In the genomic region with DNA sequence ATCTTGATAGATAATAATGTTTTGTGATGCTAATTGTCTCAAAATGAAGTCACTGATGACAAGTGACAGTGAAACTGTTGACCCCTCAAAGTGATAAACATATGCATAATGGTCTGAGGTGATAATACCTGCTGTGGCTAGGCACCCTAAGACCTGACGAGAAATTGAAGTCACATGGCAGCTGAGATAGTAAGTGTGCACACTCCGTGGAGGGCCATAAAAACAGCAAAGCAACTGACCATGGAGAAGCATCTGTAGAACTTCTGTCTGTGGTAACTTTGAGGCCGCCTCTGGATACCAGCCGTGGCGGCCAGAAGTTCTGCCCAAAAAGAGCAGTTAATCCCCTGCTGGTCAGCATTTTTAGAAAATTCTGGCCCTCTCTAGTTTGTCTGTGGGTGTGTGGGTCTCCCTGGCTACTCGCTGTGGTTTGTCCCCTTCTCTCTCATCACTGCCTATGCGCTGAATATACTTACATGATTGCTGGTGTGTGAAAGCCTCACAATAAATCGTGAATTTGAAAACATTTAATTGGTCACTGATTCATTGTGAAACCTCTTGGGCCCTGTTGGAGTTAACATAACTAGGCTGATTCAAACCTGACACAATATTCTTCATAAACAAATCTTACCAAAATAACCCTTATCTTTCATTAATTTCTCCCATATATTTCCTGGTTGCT, we compare ENCODE assay signal across 28 cellular contexts. TPM values are rescaled to one million over a fixed set of nuclear protein-coding genes. Genes with fewer than 3 reads are reported as not detected.
A peak's percentile ranks its signal among the peaks of the same experiment; 100 is the strongest.
DNase-seq lines count a peak whose midpoint lies in the region; ATAC-seq and TF ChIP-seq lines count a peak whose summit lies in the region.
"Had no signal": no experiment of that assay in that cellular context is flagged by ENCODE, and none has a peak within 500 bp of the region (broad histone marks: within the 10 kb centered on the region; RNA-seq: fewer than 3 reads in every experiment).

No MANE protein-coding gene starts in this region.

- DNase-seq in renal cortical epithelial cell (ENCODE audit: low read depth): peak; percentile 89
- no peak for DNase-seq in Peyer's patch
- DNase-seq in chondrocyte (ENCODE audit: low spot score): no peak
- no peak for DNase-seq in NCI-H82 treated with DMSO at 0.1 percent for 48 hours (lab: John Stamatoyannopoulos, UW; ENCODE audit: unreplicated experiment)
- DNase-seq: activated naive CD4-positive, alpha-beta T cell treated with anti-CD3 and anti-CD28 coated beads, Interleukin-2, amount 10 ng/mL, durations not matched to agents 7 days and 5 days; activated T-cell treated with anti-CD3 and anti-CD28 coated beads, Interleukin-2, amount 50 U/mL, for 4 hours; anterior cingulate cortex; CD4-positive, CD25-positive, alpha-beta regulatory T cell; DMS53; gastrocnemius medialis; GF-D8; kidney; NCI-H1436 treated with DMSO at 0.1 percent for 48 hours; NCI-H526 treated with DMSO at 0.1 percent for 48 hours; nucleus accumbens; spleen; stimulated activated CD4-positive, alpha-beta T cell treated with anti-CD3 and anti-CD28 coated beads, Interleukin-4, amount 100 ng/mL, for 4 hours; stomach; T1000; trophoblast cell had no signal

- peaks cover 21% of the 10 kb centered on the region for H3K36me3 Mint-ChIP-seq in chondrocyte (ENCODE audit: low read depth)
- H3K36me3 Mint-ChIP-seq: activated naive CD4-positive, alpha-beta T cell treated with anti-CD3 and anti-CD28 coated beads, Interleukin-2, amount 10 ng/mL, durations not matched to agents 7 days and 5 days; CD4-positive, CD25-positive, alpha-beta regulatory T cell had no signal

- H3K27ac Mint-ChIP-seq in chondrocyte (ENCODE audit: unreplicated experiment): no peak overlapping the region
- H3K27ac Mint-ChIP-seq: activated naive CD4-positive, alpha-beta T cell treated with anti-CD3 and anti-CD28 coated beads, Interleukin-2, amount 10 ng/mL, durations not matched to agents 7 days and 5 days; CD4-positive, CD25-positive, alpha-beta regulatory T cell had no signal

- H3K9me3 ChIP-seq in Peyer's patch: peaks cover 0 to 16% (median 0%) of the 10 kb centered on the region in 4 donors

- peaks cover 21% of the 10 kb centered on the region for H3K4me1 Mint-ChIP-seq in chondrocyte (ENCODE audit: low read depth)
- H3K4me1 Mint-ChIP-seq: activated naive CD4-positive, alpha-beta T cell treated with anti-CD3 and anti-CD28 coated beads, Interleukin-2, amount 10 ng/mL, durations not matched to agents 7 days and 5 days; CD4-positive, CD25-positive, alpha-beta regulatory T cell; central memory CD8-positive, alpha-beta T cell had no signal

- H3K4me1 ChIP-seq in Peyer's patch: peaks cover 0 to 10% (median 0%) of the 10 kb centered on the region in 4 donors

- H3K9me3 Mint-ChIP-seq in chondrocyte (ENCODE audit: low read depth): peaks cover 19% of the 10 kb centered on the region

- H3K27ac ChIP-seq in Peyer's patch: no peak overlapping the region
- H3K27ac ChIP-seq: gastrocnemius medialis, HL-60, spleen, stomach had no signal

- no peak overlapping the region for H3K4me3 Mint-ChIP-seq in chondrocyte (ENCODE audit: unreplicated experiment)
- H3K4me3 Mint-ChIP-seq: activated naive CD4-positive, alpha-beta T cell treated with anti-CD3 and anti-CD28 coated beads, Interleukin-2, amount 10 ng/mL, durations not matched to agents 7 days and 5 days; activated T-cell treated with anti-CD3 and anti-CD28 coated beads, Interleukin-2, amount 50 U/mL, for 4 hours; CD4-positive, CD25-positive, alpha-beta regulatory T cell; central memory CD8-positive, alpha-beta T cell had no signal

- H3K4me3 ChIP-seq in Peyer's patch: no peak overlapping the region
- H3K4me3 ChIP-seq: gastrocnemius medialis, spleen, stomach had no signal

- no peaks in the 10 kb centered on the region for H3K27me3 Mint-ChIP-seq in chondrocyte (ENCODE audit: low read depth)
- H3K27me3 Mint-ChIP-seq: activated naive CD4-positive, alpha-beta T cell treated with anti-CD3 and anti-CD28 coated beads, Interleukin-2, amount 10 ng/mL, durations not matched to agents 7 days and 5 days; CD4-positive, CD25-positive, alpha-beta regulatory T cell had no signal

- TF ChIP-seq POLR2A in Peyer's patch (IDR thresholded peaks at IDR 0.05): no peak

- H3K36me3 ChIP-seq in Peyer's patch: no peaks in the 10 kb centered on the region
- H3K36me3 ChIP-seq: gastrocnemius medialis, spleen had no signal

- H3K27me3 ChIP-seq in Peyer's patch: no peaks in the 10 kb centered on the region
- H3K27me3 ChIP-seq: gastrocnemius medialis, spleen, stomach had no signal

- ATAC-seq in GM18519 (IDR thresholded peaks at IDR 0.05; ENCODE audit: low FRiP score, unreplicated experiment) (peak; percentile 67), GM21786 (IDR thresholded peaks at IDR 0.05; ENCODE audit: unreplicated experiment) (peak; percentile 40), HG03439 (IDR thresholded peaks at IDR 0.05; ENCODE audit: unreplicated experiment) (peak; percentile 60), HG03025 (IDR thresholded peaks at IDR 0.05; ENCODE audit: low FRiP score, unreplicated experiment) (no peak)
- ATAC-seq: activated CD4-positive, CD25-positive, alpha-beta regulatory T cell treated with anti-CD3 and anti-CD28 coated beads, Interleukin-2, amount 50 U/mL, for 24 hours; activated T-cell treated with anti-CD3 and anti-CD28 coated beads, Interleukin-2, amount 50 U/mL, for 4 hours; gastrocnemius medialis; Right ventricle myocardium inferior had no signal

- TF ChIP-seq CTCF in Peyer's patch (IDR thresholded peaks at IDR 0.05): no peak
- no peak for TF ChIP-seq CTCF in chondrocyte (IDR thresholded peaks at IDR 0.05)

RNA-seq across cellular contexts. Expression of a gene that starts 50.6 kb away (rescaled TPM):
- total RNA-seq in renal cortical epithelial cell (4.7 and 12.5 TPM in 2 replicates), Peyer's patch (10 to 100 TPM in 1 of 4 donors, 1 to 10 TPM in 3; 4.2 to 32.2 (median 6.4) TPM), chondrocyte (12.9 to 21.5 TPM (median 21.4 TPM) in 3 replicates)
- total RNA-seq: activated T-cell treated with anti-CD3 and anti-CD28 coated beads, Interleukin-2, amount 50 U/mL, for 4 hours; CD4-positive, CD25-positive, alpha-beta regulatory T cell had no signal
